In genomic region chr1:51234721-51235425, GRCh38 we compare ENCODE assay signal across 8 cellular contexts. TPM values are rescaled to one million over a fixed set of nuclear protein-coding genes. Genes with fewer than 3 reads are reported as not detected.
A peak's percentile ranks its signal among the peaks of the same experiment; 100 is the strongest.
DNase-seq lines count a peak whose midpoint lies in the region; ATAC-seq, FAIRE-seq and TF ChIP-seq lines count a peak whose summit lies in the region.

No MANE protein-coding gene starts in this region.

- H3K9me3 Mint-ChIP-seq in astrocyte (ENCODE audit: unreplicated experiment): no peaks in the 10 kb centered on the region

- H3K36me3 Mint-ChIP-seq in astrocyte (ENCODE audit: low read depth, unreplicated experiment): no peaks in the 10 kb centered on the region

- TF ChIP-seq CTCF in SU-DHL-6 (IDR thresholded peaks at IDR 0.05; ENCODE audit: insufficient read depth, low read length, poor library complexity, severe bottlenecking) (no peak), astrocyte (IDR thresholded peaks at IDR 0.05; ENCODE audit: insufficient read depth, low read depth, low read length) (no peak), keratinocyte (optimal IDR thresholded peaks at IDR 0.05 in 1 of 3, IDR thresholded peaks at IDR 0.05 in 1 of 3, conservative IDR thresholded peaks at IDR 0.05 in 1 of 3; ENCODE audit: extremely low read depth in 1 of 3, insufficient read depth in 2 of 3, low read length in 3 of 3) (no peak)

- H3K27ac ChIP-seq in SU-DHL-6 (ENCODE audit: low read depth, low read length): no peak overlapping the region
- peak overlapping the region; percentile 98 for H3K27ac ChIP-seq in astrocyte (ENCODE audit: low read depth, low read length)
- H3K27ac ChIP-seq in keratinocyte (ENCODE audit: control insufficient read depth, insufficient read depth, low read length): peak overlapping the region; percentile 92

- no peaks in the 10 kb centered on the region for H3K9me2 ChIP-seq in SU-DHL-6 (replicated peaks; ENCODE audit: insufficient read depth, low read length)

- H3K79me2 ChIP-seq in SU-DHL-6 (ENCODE audit: insufficient read depth, low read length) (no peaks in the 10 kb centered on the region), astrocyte (ENCODE audit: insufficient read depth, low read length) (peaks cover 41% of the 10 kb centered on the region), keratinocyte (ENCODE audit: control insufficient read depth, insufficient read depth, low read length) (peaks cover 35% of the 10 kb centered on the region)

- H3K9me3 ChIP-seq in SU-DHL-6 (ENCODE audit: insufficient read depth, low read length) (no peaks in the 10 kb centered on the region), astrocyte (ENCODE audit: insufficient read depth, low read depth, low read length) (no peaks in the 10 kb centered on the region), keratinocyte (ENCODE audit: control insufficient read depth, low read depth, low read length) (no peaks in the 10 kb centered on the region)

- peak overlapping the region; percentile 90 for H3K4me2 ChIP-seq in SU-DHL-6 (ENCODE audit: low read depth, low read length, poor library complexity, severe bottlenecking)
- peak overlapping the region; percentile 99 for H3K4me2 ChIP-seq in astrocyte (ENCODE audit: low read length)
- peak overlapping the region; percentile 100 for H3K4me2 ChIP-seq in keratinocyte (ENCODE audit: control insufficient read depth, extremely low read depth, insufficient read depth, low read depth, low read length)

- ATAC-seq in HG02642 (IDR thresholded peaks at IDR 0.05; ENCODE audit: poor library complexity, unreplicated experiment): peak; percentile 70

- H3K4me3 ChIP-seq in SU-DHL-6 (ENCODE audit: insufficient read depth, low read length, poor library complexity, severe bottlenecking): no peak overlapping the region
- peak overlapping the region; percentile 100 for H3K4me3 ChIP-seq in astrocyte (ENCODE audit: insufficient read depth, low read depth, low read length)
- H3K4me3 ChIP-seq in keratinocyte (ENCODE audit: control insufficient read depth in 2 of 3, extremely low read depth in 1 of 3, insufficient read depth in 2 of 3, low read depth in 1 of 3, low read length in 3 of 3): peak overlapping the region in 2 of 3 experiments; percentile 87 to 88

- DNase-seq in GM12892 (ENCODE audit: insufficient read length) (peak; percentile 39), NCI-H1105 treated with DMSO at 0.1 percent for 48 hours (lab: John Stamatoyannopoulos, UW) (peak; percentile 96), astrocyte (ENCODE audit: low read depth) (peak; percentile 17), keratinocyte (ENCODE audit: low read depth, low spot score) (no peak), HuH-7 (ENCODE audit: low spot score) (no peak)
- DNase-seq in stimulated activated CD4-positive, alpha-beta T cell treated with anti-CD3 and anti-CD28 coated beads, Interleukin-15, amount 100 ng/mL, for 48 hours (ENCODE audit: low read depth in 2 of 2): peak; percentile 42 to 53

- no peaks in the 10 kb centered on the region for H3K36me3 ChIP-seq in SU-DHL-6 (ENCODE audit: low read length)
- no peaks in the 10 kb centered on the region for H3K36me3 ChIP-seq in astrocyte (ENCODE audit: insufficient read depth, low read length)
- no peaks in the 10 kb centered on the region for H3K36me3 ChIP-seq in keratinocyte (ENCODE audit: control insufficient read depth in 2 of 2, extremely low read depth in 1 of 2, insufficient read depth in 2 of 2, low read length in 2 of 2)

- peaks cover 3% of the 10 kb centered on the region; the same call in 1 of the 2 replicates for H3K27me3 ChIP-seq in SU-DHL-6 (ENCODE audit: low read length)
- no peaks in the 10 kb centered on the region for H3K27me3 ChIP-seq in astrocyte (ENCODE audit: insufficient read depth, low read length)
- H3K27me3 ChIP-seq in keratinocyte (ENCODE audit: control insufficient read depth, extremely low read depth, insufficient read depth, low read length): no peaks in the 10 kb centered on the region

- no peaks in the 10 kb centered on the region for H3K9me1 ChIP-seq in keratinocyte (ENCODE audit: control insufficient read depth, extremely low read depth, insufficient read depth, low read length)

- H3K4me1 Mint-ChIP-seq in astrocyte (ENCODE audit: low read depth, unreplicated experiment): peaks cover 17% of the 10 kb centered on the region

- peaks cover 13% of the 10 kb centered on the region for H3F3A ChIP-seq in SU-DHL-6 (ENCODE audit: insufficient read depth)

- TF ChIP-seq POLR2A in GM12892 (IDR thresholded peaks at IDR 0.05; ENCODE audit: low read depth, low read length): no peak

- FAIRE-seq in GM12892 (lab: Jason Lieb, UNC) (peak; percentile 94), astrocyte (lab: Jason Lieb, UNC) (no peak), keratinocyte (lab: Jason Lieb, UNC) (peak; percentile 79)

- dilution Hi-C loops in keratinocyte (cut with MboI; ENCODE audit: extremely low pct_ligation_motif_present, low sequenced_read_pairs): no loop called here

- H3K27me3 Mint-ChIP-seq in astrocyte (ENCODE audit: low read depth, unreplicated experiment): no peaks in the 10 kb centered on the region

- H3K27ac Mint-ChIP-seq in astrocyte (ENCODE audit: unreplicated experiment): peak overlapping the region; percentile 97

- H3K4me3 Mint-ChIP-seq in astrocyte (ENCODE audit: unreplicated experiment): peak overlapping the region; percentile 92

- H4K20me1 ChIP-seq in SU-DHL-6 (ENCODE audit: low read depth, low read length) (peaks cover 10% of the 10 kb centered on the region; the same call in 1 of the 2 replicates), astrocyte (ENCODE audit: insufficient read depth, low read length) (peaks cover 25% of the 10 kb centered on the region), keratinocyte (ENCODE audit: control insufficient read depth, extremely low read depth, insufficient read depth, low read length) (no peaks in the 10 kb centered on the region)

- H2AFZ ChIP-seq in SU-DHL-6 (ENCODE audit: low read depth, low read length, severe bottlenecking): no peak overlapping the region
- peak overlapping the region; percentile 46 for H2AFZ ChIP-seq in astrocyte (ENCODE audit: low read depth, low read length)
- H2AFZ ChIP-seq in keratinocyte (ENCODE audit: control insufficient read depth, low read length): peak overlapping the region; percentile 99

- H3K4me1 ChIP-seq in astrocyte (ENCODE audit: insufficient read depth, low read length) (peaks cover 19% of the 10 kb centered on the region), keratinocyte (ENCODE audit: control insufficient read depth, extremely low read depth, insufficient read depth, low read length) (peaks cover 25% of the 10 kb centered on the region)

- H3K9ac ChIP-seq in SU-DHL-6 (ENCODE audit: low read length) (no peak overlapping the region), astrocyte (ENCODE audit: low read length) (peak overlapping the region; percentile 100), keratinocyte (ENCODE audit: control insufficient read depth, extremely low read depth, insufficient read depth, low read length) (no peak overlapping the region)

RNA-seq across cellular contexts. Expression of gene RNF11, which starts 1.2 kb away (rescaled TPM):
- 39.2 TPM for polyA plus RNA-seq in GM12892 (2012; ENCODE audit: missing spikeins)
- total RNA-seq in astrocyte: 119 and 126 TPM in 2 replicates
- 104 to 138 TPM (median 113 TPM) in 3 replicates for polyA plus RNA-seq in keratinocyte
- polyA plus RNA-seq in keratinocyte (2011; ENCODE audit: low read depth): 47.7 TPM
- polyA plus RNA-seq in keratinocyte (2011; cell fraction: cytosol; rRNA removed): 119 and 232 TPM in 2 replicates
- 50.6 and 56.0 TPM in 2 replicates for polyA plus RNA-seq in keratinocyte (2011; cell fraction: nucleus; rRNA removed)
- 86.9 and 103 TPM in 2 replicates for polyA plus RNA-seq in keratinocyte (2012; ENCODE audit: low replicate concordance)
- 60.2 to 179 TPM (median 179 TPM) in 3 replicates for polyA minus RNA-seq in keratinocyte
- polyA minus RNA-seq in keratinocyte (2011; cell fraction: cytosol; rRNA and poly(A)+ RNA removed): 105 TPM
- 23.6 and 49.4 TPM in 2 replicates for polyA minus RNA-seq in keratinocyte (2011; cell fraction: nucleus; rRNA and poly(A)+ RNA removed)

Comparison
In these comparisons a context has a peak if more than half of its experiments do, and no peak if none do; other contexts are left out.
1. DNase-seq: peak in GM12892 (single experiment), NCI-H1105 treated with DMSO at 0.1 percent for 48 hours (single experiment), astrocyte (single experiment) and stimulated activated CD4-positive, alpha-beta T cell treated with anti-CD3 and anti-CD28 coated beads, Interleukin-15, amount 100 ng/mL, for 48 hours (2 of 2); none in keratinocyte (single experiment) and HuH-7 (single experiment).
2. Peak in every context shown above with its lines, with median percentiles within 50 percentile points of each other: H3K4me2 ChIP-seq.